Comparison of ENCODE assay signal across 20 cellular contexts in the genomic region with DNA sequence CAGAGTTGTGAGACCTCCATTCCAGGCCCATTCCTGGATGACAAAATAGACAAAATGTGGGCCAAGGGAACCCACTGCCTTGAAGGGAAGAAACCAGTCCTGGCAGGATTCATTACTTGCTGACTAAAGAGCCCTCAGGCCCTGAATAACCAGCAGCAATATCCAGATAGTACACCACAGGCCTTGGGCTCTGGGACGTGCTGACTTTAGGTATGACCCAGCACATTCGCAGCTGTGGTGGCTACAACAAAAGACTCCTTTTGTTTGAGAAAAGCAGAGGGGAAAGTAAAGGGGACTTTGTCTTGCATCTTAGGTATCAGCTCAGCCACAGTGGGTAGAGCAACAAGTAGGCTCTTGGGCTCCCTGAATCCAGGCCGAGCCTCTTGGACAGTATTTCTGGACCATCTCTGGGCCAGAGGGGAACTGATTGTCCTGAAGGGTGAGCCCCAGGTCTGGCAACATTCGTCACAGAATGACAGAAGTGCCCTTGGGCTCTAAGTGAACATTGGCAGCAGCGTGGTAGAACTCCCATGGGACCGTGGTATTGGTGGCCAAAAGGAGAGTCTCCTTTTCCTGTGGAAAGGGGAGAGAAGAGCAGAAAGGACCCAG.
DNase-seq lines count a peak whose midpoint lies in the region; ATAC-seq and TF ChIP-seq lines count a peak whose summit lies in the region.
"Had no signal": no experiment of that assay in that cellular context is flagged by ENCODE, and none has a peak within 500 bp of the region (broad histone marks: within the 10 kb centered on the region; RNA-seq: fewer than 3 reads in every experiment).

No MANE protein-coding gene starts in this region.

- H3K4me1 ChIP-seq in SK-N-SH (ENCODE audit: control insufficient read depth in 1 of 2, insufficient read depth in 2 of 2, low read depth in 1 of 2, low read length in 1 of 2), result no peaks in the 10 kb centered on the region
- H3K4me1 ChIP-seq: SJSA1, vagina had no signal

- TF ChIP-seq CTCF in GM12865 (IDR thresholded peaks at IDR 0.05; ENCODE audit: insufficient read depth, low read depth, low read length, missing control alignments) (no peak), epithelial cell of esophagus (IDR thresholded peaks at IDR 0.05; ENCODE audit: insufficient read depth, low read depth, low read length, missing control alignments) (no peak), SK-N-SH (IDR thresholded peaks at IDR 0.05) (no peak)

- H3K9me3 ChIP-seq in SK-N-SH, result no peaks in the 10 kb centered on the region
- H3K9me3 ChIP-seq: SJSA1, vagina had no signal

- no peaks in the 10 kb centered on the region for H3K9me2 ChIP-seq in SK-N-SH

- ATAC-seq in GM21528 (IDR thresholded peaks at IDR 0.05; ENCODE audit: low FRiP score, unreplicated experiment) (peak; percentile 10), HG03354 (IDR thresholded peaks at IDR 0.05; ENCODE audit: poor library complexity, severe bottlenecking, unreplicated experiment) (peak; percentile 31), HG03521 (IDR thresholded peaks at IDR 0.05; ENCODE audit: unreplicated experiment) (no peak), GM19452 (IDR thresholded peaks at IDR 0.05; ENCODE audit: unreplicated experiment) (no peak)
- ATAC-seq: left colon had no signal

- H3K27me3 ChIP-seq in SK-N-SH (ENCODE audit: insufficient read depth), result no peaks in the 10 kb centered on the region
- H3K27me3 ChIP-seq: cardiac muscle cell, SJSA1, vagina had no signal

- no peaks in the 10 kb centered on the region for H3F3A ChIP-seq in SK-N-SH (replicated peaks; ENCODE audit: insufficient read depth)

- TF ChIP-seq EP300 in SK-N-SH (IDR thresholded peaks at IDR 0.05; ENCODE audit: borderline replicate concordance in 1 of 2, low read depth in 1 of 2, low read length in 1 of 2), result no peak

- no peak overlapping the region for H3K9ac ChIP-seq in SK-N-SH

- H3K4me2 ChIP-seq in SK-N-SH, result no peak overlapping the region

- H3K79me2 ChIP-seq in SK-N-SH (ENCODE audit: insufficient read depth), result peaks cover 8% of the 10 kb centered on the region

- H3K4me3 ChIP-seq in GM12865 (ENCODE audit: low read depth, low read length) (no peak overlapping the region), epithelial cell of esophagus (ENCODE audit: low read length) (no peak overlapping the region), SK-N-SH (ENCODE audit: low read depth in 2 of 2, low read length in 1 of 2) (no peak overlapping the region)
- H3K4me3 ChIP-seq: cardiac muscle cell, SJSA1, vagina had no signal

- DNase-seq in GM12865 (ENCODE audit: low read depth) (peak; percentile 24), epithelial cell of esophagus (ENCODE audit: low read depth) (peak; percentile 42), ureter (ENCODE audit: low spot score) (no peak), SK-N-SH (no peak)
- DNase-seq: activated naive CD4-positive, alpha-beta T cell treated with anti-CD3 and anti-CD28 coated beads, Interleukin-2, amount 50 U/mL, for 16 hours; DMS153; H7; left colon; NCI-H146; NCI-H774; retina; stimulated activated CD4-positive, alpha-beta T cell treated with anti-CD3 and anti-CD28 coated beads, Interleukin-4, amount 100 ng/mL, for 4 hours; stimulated activated naive CD4-positive, alpha-beta T cell had no signal

- H3K36me3 ChIP-seq in SK-N-SH (replicated peaks in 1 of 2; ENCODE audit: control insufficient read depth in 1 of 2, insufficient read depth in 2 of 2, low read length in 1 of 2), result peaks cover 0 to 6% of the 10 kb centered on the region in 2 experiments
- H3K36me3 ChIP-seq: cardiac muscle cell had no signal

- TF ChIP-seq RAD21 in SK-N-SH (IDR thresholded peaks at IDR 0.05; ENCODE audit: low read length), result no peak

- POLR2A ChIA-PET in SK-N-SH (lab: Yijun Ruan, JAX), result no interaction called here

- CTCF ChIA-PET in SK-N-SH (lab: Yijun Ruan, JAX), result no interaction called here

- no peak overlapping the region for H2AFZ ChIP-seq in SK-N-SH (ENCODE audit: low read depth)

- WGBS in SK-N-SH (ENCODE audit: low lambda C conversion rate), result 97% methylated on average over 6 of the region's 6 CpGs

- no peaks in the 10 kb centered on the region for H4K20me1 ChIP-seq in SK-N-SH (ENCODE audit: insufficient read depth)

- H3K27ac ChIP-seq in SK-N-SH (ENCODE audit: low read depth in 2 of 2, low read length in 1 of 2), result no peak overlapping the region
- H3K27ac ChIP-seq: cardiac muscle cell, SJSA1, vagina had no signal

TF ChIP-seq in SK-N-SH, 30 proteins besides CTCF, POLR2A, EP300 and RAD21:
- no peak for TF ChIP-seq TAF1 (IDR thresholded peaks at IDR 0.05; ENCODE audit: borderline replicate concordance, low read depth, low read length)
- no peak for TF ChIP-seq SMC3 (IDR thresholded peaks at IDR 0.05; ENCODE audit: low read depth, low read length)
- TF ChIP-seq SIN3A (IDR thresholded peaks at IDR 0.05; ENCODE audit: borderline replicate concordance, low read depth, low read length), result no peak

Comparison
In these comparisons a context has a peak if more than half of its experiments do, and no peak if none do; other contexts are left out.
1. DNase-seq: peak in GM12865 (single experiment) and epithelial cell of esophagus (single experiment); none in ureter (single experiment) and SK-N-SH (single experiment).
2. ATAC-seq: peak in GM21528 (single experiment) and HG03354 (single experiment); none in HG03521 (single experiment) and GM19452 (single experiment).